Comparison of ENCODE assay signal across 8 cellular contexts in the genomic region with DNA sequence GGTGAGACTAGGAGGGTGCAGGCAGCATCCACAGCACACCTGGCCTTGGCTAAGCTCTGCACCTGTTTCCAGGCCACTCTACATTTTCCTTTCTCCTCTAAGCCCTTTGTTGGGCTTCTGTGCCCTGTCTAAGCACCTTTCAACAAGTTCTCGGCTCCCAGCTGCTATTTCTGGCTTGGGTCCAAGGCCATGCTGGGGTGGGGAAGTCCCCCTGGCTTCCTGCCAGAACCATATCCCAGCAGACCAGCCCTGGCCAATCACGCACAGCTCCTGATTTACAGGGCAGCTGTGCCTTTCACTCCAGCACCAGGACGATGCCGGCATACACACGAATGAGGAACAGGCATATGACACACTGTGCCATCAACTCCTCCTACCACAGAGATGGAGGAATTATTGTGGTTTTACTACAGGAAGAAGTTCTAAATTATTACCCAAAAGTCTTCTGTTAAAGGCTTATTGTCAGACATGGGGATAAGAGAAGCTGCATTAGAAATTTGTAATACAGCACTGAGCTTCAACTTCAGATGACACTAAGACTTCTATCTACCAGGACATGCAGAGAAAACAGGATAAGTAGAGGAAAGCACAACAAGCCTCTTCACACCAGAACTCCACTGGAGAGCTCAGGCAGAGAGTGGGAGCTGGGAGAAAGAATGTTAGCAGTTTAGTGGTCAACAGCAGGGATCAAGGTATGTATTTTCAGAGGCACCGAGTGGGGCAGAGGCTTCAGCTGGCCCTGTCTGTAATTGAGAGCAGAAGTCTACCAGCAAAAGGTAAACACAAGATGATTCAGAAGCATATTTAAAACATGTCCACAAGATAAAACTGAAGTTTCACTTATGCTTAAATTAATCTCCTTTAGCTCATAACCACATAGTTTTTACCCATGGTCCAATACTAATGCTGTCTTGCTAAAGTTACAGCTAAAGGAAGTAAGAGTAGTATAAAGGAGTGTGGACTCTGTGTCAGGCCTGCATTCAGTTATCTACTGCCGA. TPM values are rescaled to one million over a fixed set of nuclear protein-coding genes. Genes with fewer than 3 reads are reported as not detected.
A peak's percentile ranks its signal among the peaks of the same experiment; 100 is the strongest.
DNase-seq lines count a peak whose midpoint lies in the region; ATAC-seq and TF ChIP-seq lines count a peak whose summit lies in the region.

No MANE protein-coding gene starts in this region.

- no peak overlapping the region for H3K4me3 ChIP-seq in AG10803 (ENCODE audit: low read length)

- DNase-seq in AG10803 (ENCODE audit: low read depth) (peak; percentile 73), M059J (ENCODE audit: low read depth) (peak; percentile 40), SIG-M5 treated with dmso at 0.1 percent for 504 hours (lab: John Stamatoyannopoulos, UW; ENCODE audit: unreplicated experiment) (peak; percentile 74), glutamatergic neuron (peak; percentile 86), renal cortical epithelial cell (ENCODE audit: low read depth) (peak; percentile 88), ureter (ENCODE audit: low spot score) (peak; percentile 95)
- DNase-seq in activated naive CD4-positive, alpha-beta T cell (lab: John Stamatoyannopoulos, UW): peak; percentile 4 to 46 (median 32)

- H3K36me3 Mint-ChIP-seq in glutamatergic neuron (ENCODE audit: unreplicated experiment): no peaks in the 10 kb centered on the region

- peaks cover 10% of the 10 kb centered on the region for H3K9me3 Mint-ChIP-seq in glutamatergic neuron (ENCODE audit: unreplicated experiment)

- ATAC-seq in GM21360 (IDR thresholded peaks at IDR 0.05; ENCODE audit: unreplicated experiment): peak; percentile 77

- no peak for TF ChIP-seq CTCF in AG10803 (conservative IDR thresholded peaks at IDR 0.05; ENCODE audit: low read length)
- no peak for TF ChIP-seq CTCF in glutamatergic neuron (IDR thresholded peaks at IDR 0.05; ENCODE audit: partially characterized antibody, unreplicated experiment)

- H3K27me3 Mint-ChIP-seq in glutamatergic neuron (ENCODE audit: unreplicated experiment): peaks cover 6% of the 10 kb centered on the region

- H3K4me1 Mint-ChIP-seq in glutamatergic neuron (ENCODE audit: low read depth, unreplicated experiment): peaks cover 73% of the 10 kb centered on the region

- H3K4me3 Mint-ChIP-seq in glutamatergic neuron (ENCODE audit: unreplicated experiment): peak overlapping the region; percentile 74

- peak overlapping the region; percentile 98 for H3K27ac Mint-ChIP-seq in glutamatergic neuron (ENCODE audit: unreplicated experiment)

RNA-seq across cellular contexts. Expression of gene TRIT1, which starts 37.4 kb away (rescaled TPM):
- 15.2 and 26.3 TPM in 2 replicates for total RNA-seq in M059J (2014; rRNA removed; shearing (Covaris generic))
- total RNA-seq in glutamatergic neuron (ENCODE audit: unreplicated experiment): 35.5 TPM
- 26.4 and 35.3 TPM in 2 replicates for total RNA-seq in renal cortical epithelial cell
- total RNA-seq in ureter: 54.0 TPM

RNA-seq across cellular contexts. Expression of gene MYCL, which starts 55.8 kb away (rescaled TPM):
- 0.57 TPM in 1 of 2 replicates, not detected in the other for total RNA-seq in M059J (2014; rRNA removed; shearing (Covaris generic))
- total RNA-seq in glutamatergic neuron (ENCODE audit: unreplicated experiment): 97.7 TPM
- 0.70 and 1.4 TPM in 2 replicates for total RNA-seq in renal cortical epithelial cell
- total RNA-seq in ureter: 84.3 TPM

RNA-seq across cellular contexts. Expression of gene BMP8B, which starts 57.2 kb away (rescaled TPM):
- total RNA-seq in M059J (2014; rRNA removed; shearing (Covaris generic)): 0.12 and 0.15 TPM in 2 replicates
- total RNA-seq in glutamatergic neuron (ENCODE audit: unreplicated experiment) (0.12 TPM), renal cortical epithelial cell (1.3 and 2.3 TPM in 2 replicates), ureter (3.7 TPM)

Comparison
In these comparisons a context has a peak if more than half of its experiments do, and no peak if none do; other contexts are left out.
1. DNase-seq: peak in every context shown above with its lines; median percentile 95 in ureter; 88 in renal cortical epithelial cell; 86 in glutamatergic neuron; 74 in SIG-M5 treated with dmso at 0.1 percent for 504 hours; 73 in AG10803; 40 in M059J; 32 in activated naive CD4-positive, alpha-beta T cell.
2. RNA of gene MYCL, which starts 55.8 kb away (total RNA-seq): 97.7 TPM in glutamatergic neuron (single experiment) and 84.3 TPM in ureter (single experiment); 0.70 to 1.4 TPM in renal cortical epithelial cell and 0.57 TPM in M059J; every median in the first group is over 10 times any median in the second.